In the genomic region with DNA sequence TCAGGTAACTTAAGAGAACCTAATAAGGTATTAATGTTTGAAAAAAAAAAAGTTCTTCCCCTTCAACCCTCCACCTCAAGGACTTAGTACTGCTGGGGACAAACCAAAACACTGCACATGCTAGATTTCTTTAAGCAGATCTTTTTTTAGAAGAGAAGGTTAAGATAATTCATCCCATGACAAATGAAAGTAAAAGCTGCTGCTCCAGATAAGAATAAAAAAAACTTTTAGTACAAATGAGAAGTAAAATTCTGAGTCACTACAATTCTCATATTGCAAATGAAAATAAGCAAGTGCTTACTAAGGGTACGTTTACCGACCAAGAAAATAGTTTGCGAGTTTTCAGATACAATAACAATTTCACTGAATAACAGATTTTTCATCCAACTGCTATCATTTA, we compare ENCODE assay signal across 10 cellular contexts. TPM values are rescaled to one million over a fixed set of nuclear protein-coding genes. Genes with fewer than 3 reads are reported as not detected.
DNase-seq lines count a peak whose midpoint lies in the region; ATAC-seq and TF ChIP-seq lines count a peak whose summit lies in the region.
"Had no signal": no experiment of that assay in that cellular context is flagged by ENCODE, and none has a peak within 500 bp of the region (broad histone marks: within the 10 kb centered on the region; RNA-seq: fewer than 3 reads in every experiment).

No MANE protein-coding gene starts in this region.

- H3K27ac ChIP-seq in upper lobe of right lung = peak overlapping the region; percentile 70
- peak overlapping the region in 1 of 4 donors; percentile 25 for H3K27ac ChIP-seq in esophagus squamous epithelium
- peak overlapping the region in 1 of 2 donors; percentile 23 for H3K27ac ChIP-seq in breast epithelium

- TF ChIP-seq POLR2A in esophagus squamous epithelium (IDR thresholded peaks at IDR 0.05) (no peak), breast epithelium (IDR thresholded peaks at IDR 0.05) (no peak)

- ATAC-seq in HG03045 (IDR thresholded peaks at IDR 0.05; ENCODE audit: unreplicated experiment) (peak; percentile 71), upper lobe of right lung (no peak)

- no peaks in the 10 kb centered on the region for H3K9me3 ChIP-seq in upper lobe of right lung
- no peaks in the 10 kb centered on the region for H3K9me3 ChIP-seq in esophagus squamous epithelium
- H3K9me3 ChIP-seq in breast epithelium = no peaks in the 10 kb centered on the region

- WGBS in esophagus squamous epithelium, 2 donors = 19 to 20% methylated on average over 3 of the region's 3 CpGs

- H3K4me1 Mint-ChIP-seq in activated naive CD8-positive, alpha-beta T cell (ENCODE audit: low read depth) = peaks cover 52% of the 10 kb centered on the region
- H3K4me1 Mint-ChIP-seq in activated naive CD8-positive, alpha-beta T cell treated with anti-CD3 and anti-CD28 coated beads for 36 hours = peaks cover 34% of the 10 kb centered on the region

- H3K9me3 Mint-ChIP-seq in activated naive CD8-positive, alpha-beta T cell (ENCODE audit: low read depth) = no peaks in the 10 kb centered on the region
- peaks cover under 1% of the 10 kb centered on the region for H3K9me3 Mint-ChIP-seq in activated naive CD8-positive, alpha-beta T cell treated with anti-CD3 and anti-CD28 coated beads for 36 hours
- H3K9me3 Mint-ChIP-seq: CD4-positive, alpha-beta memory T cell had no signal

- H3K4me1 ChIP-seq in upper lobe of right lung (peaks cover 49% of the 10 kb centered on the region), esophagus squamous epithelium (peaks cover 5 to 79% (median 27%) of the 10 kb centered on the region in 3 donors), breast epithelium (peaks cover 0 to 5% of the 10 kb centered on the region in 2 donors)

- no peak for TF ChIP-seq CTCF in choroid plexus epithelial cell (conservative IDR thresholded peaks at IDR 0.05; ENCODE audit: low read depth, low read length)
- TF ChIP-seq CTCF in upper lobe of right lung (IDR thresholded peaks at IDR 0.05) = no peak
- TF ChIP-seq CTCF in esophagus squamous epithelium (IDR thresholded peaks at IDR 0.05) = no peak
- no peak for TF ChIP-seq CTCF in breast epithelium (IDR thresholded peaks at IDR 0.05)

- no peak overlapping the region for H3K4me3 ChIP-seq in choroid plexus epithelial cell (ENCODE audit: low read depth, low read length)
- no peak overlapping the region for H3K4me3 ChIP-seq in upper lobe of right lung
- no peak overlapping the region for H3K4me3 ChIP-seq in esophagus squamous epithelium
- no peak overlapping the region for H3K4me3 ChIP-seq in breast epithelium

- H3K36me3 ChIP-seq in upper lobe of right lung (no peaks in the 10 kb centered on the region), esophagus squamous epithelium (no peaks in the 10 kb centered on the region), breast epithelium (no peaks in the 10 kb centered on the region)

- no peaks in the 10 kb centered on the region for H3K27me3 Mint-ChIP-seq in activated naive CD8-positive, alpha-beta T cell
- no peaks in the 10 kb centered on the region for H3K27me3 Mint-ChIP-seq in activated naive CD8-positive, alpha-beta T cell treated with anti-CD3 and anti-CD28 coated beads for 36 hours
- H3K27me3 Mint-ChIP-seq: CD4-positive, alpha-beta memory T cell had no signal

- H3K27me3 ChIP-seq in upper lobe of right lung = no peaks in the 10 kb centered on the region
- H3K27me3 ChIP-seq in esophagus squamous epithelium = no peaks in the 10 kb centered on the region
- no peaks in the 10 kb centered on the region for H3K27me3 ChIP-seq in breast epithelium

- H3K27ac Mint-ChIP-seq in activated naive CD8-positive, alpha-beta T cell = no peak overlapping the region
- no peak overlapping the region for H3K27ac Mint-ChIP-seq in activated naive CD8-positive, alpha-beta T cell treated with anti-CD3 and anti-CD28 coated beads for 36 hours

- no peak for DNase-seq in activated naive CD8-positive, alpha-beta T cell treated with anti-CD3 and anti-CD28 coated beads for 36 hours
- DNase-seq in choroid plexus epithelial cell (ENCODE audit: low read depth) (peak; percentile 70), upper lobe of right lung (no peak), esophagus squamous epithelium (lab: John Stamatoyannopoulos, UW) (no peak), NCI-H526 treated with DMSO at 0.1 percent for 48 hours (lab: John Stamatoyannopoulos, UW) (no peak), breast epithelium (ENCODE audit: low spot score in 2 of 2) (no peak)
- DNase-seq: CD4-positive, alpha-beta memory T cell; NK-92 treated with Interleukin-12 subunit alpha and Interleukin-12 subunit beta, amount 100 ng/mL, for 24 hours had no signal

- H3K36me3 Mint-ChIP-seq in activated naive CD8-positive, alpha-beta T cell = peaks cover 3% of the 10 kb centered on the region
- peaks cover 12% of the 10 kb centered on the region for H3K36me3 Mint-ChIP-seq in activated naive CD8-positive, alpha-beta T cell treated with anti-CD3 and anti-CD28 coated beads for 36 hours

- intact Hi-C loops in upper lobe of right lung (cut with DNase I) (no loop called here), esophagus squamous epithelium (cut with DNase I) (no loop called here), breast epithelium (cut with DNase I; ENCODE audit: low total_unique reads) (no loop called here)

- H3K4me3 Mint-ChIP-seq in activated naive CD8-positive, alpha-beta T cell = peak overlapping the region; percentile 23
- no peak overlapping the region for H3K4me3 Mint-ChIP-seq in activated naive CD8-positive, alpha-beta T cell treated with anti-CD3 and anti-CD28 coated beads for 36 hours
- H3K4me3 Mint-ChIP-seq: CD4-positive, alpha-beta memory T cell had no signal

RNA-seq across cellular contexts. Expression of a gene that starts 8.9 kb away (rescaled TPM):
- 10 to 100 TPM; 14.0 to 14.5 TPM for total RNA-seq in activated naive CD8-positive, alpha-beta T cell treated with anti-CD3 and anti-CD28 coated beads for 36 hours
- total RNA-seq in upper lobe of right lung (42.5 TPM), esophagus squamous epithelium (10 to 100 TPM; 18.8 to 37.0 (median 33.9) TPM), breast epithelium (10 to 100 TPM; 31.4 to 73.8 (median 44.6) TPM)
